Comparison of ENCODE assay signal across 8 cellular contexts in the genomic region with DNA sequence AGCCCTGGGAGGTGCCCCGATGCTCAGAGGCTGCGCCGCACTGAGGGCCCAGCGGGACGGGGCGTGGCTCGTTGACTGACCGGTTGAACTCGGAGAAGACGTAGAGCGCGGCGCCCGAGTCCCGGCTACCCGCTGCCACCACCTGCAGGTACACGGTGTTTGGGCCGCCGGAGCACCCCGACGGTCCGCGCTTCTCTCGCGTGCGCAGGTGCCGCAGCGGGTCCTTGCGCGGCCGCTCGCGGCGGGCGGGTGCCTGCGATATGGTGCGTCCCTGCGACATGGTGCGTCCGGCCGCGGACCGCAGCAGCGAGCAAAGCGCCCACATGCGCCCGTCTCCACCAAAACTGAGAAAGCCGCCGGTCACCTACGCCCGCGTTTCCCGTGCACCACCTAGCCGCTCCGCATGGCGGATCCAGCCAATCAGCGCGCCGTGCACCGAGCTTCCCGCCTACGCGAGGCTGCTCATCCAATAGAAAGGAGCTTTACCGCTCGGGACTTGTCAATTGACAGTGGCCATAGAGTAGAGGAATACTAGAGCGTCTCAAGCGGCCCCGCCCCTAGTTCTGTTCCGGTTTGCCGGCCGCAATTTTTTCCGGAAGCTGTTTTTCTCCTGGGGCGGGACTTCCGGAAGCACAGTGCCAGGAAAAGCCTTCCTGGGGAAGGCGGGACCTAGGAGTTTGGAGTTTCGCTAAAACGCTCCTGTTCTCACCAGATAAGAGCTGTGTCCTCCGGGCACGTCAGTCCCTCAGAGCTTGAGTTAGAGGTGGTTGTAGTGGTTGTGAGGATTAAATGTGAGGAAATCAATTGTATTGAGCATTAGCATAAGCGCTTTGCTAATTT. TPM values are rescaled to one million over a fixed set of nuclear protein-coding genes. Genes with fewer than 3 reads are reported as not detected.
DNase-seq lines count a peak whose midpoint lies in the region; ATAC-seq, FAIRE-seq and TF ChIP-seq lines count a peak whose summit lies in the region.

Gene ELAC2 (minus strand): TSS at position 405 of the 840 bp plus-strand sequence. CDS start 80 bp downstream, at position 325.

- peak; percentile 98 for ATAC-seq in HG03432 (IDR thresholded peaks at IDR 0.05; ENCODE audit: unreplicated experiment)

- peak; percentile 86 for TF ChIP-seq POLR2A in GM19099 (IDR thresholded peaks at IDR 0.05; ENCODE audit: extremely low read depth, insufficient read length, low read depth)

- DNase-seq in AML-193 (lab: John Stamatoyannopoulos, UW): peak; percentile 75 to 77
- DNase-seq in NCI-H460 (ENCODE audit: extremely low read depth, low read depth): peak; percentile 98
- DNase-seq in activated CD4-positive, CD25-positive, alpha-beta regulatory T cell treated with anti-CD3 and anti-CD28 coated beads, Interleukin-2, amount 50 U/mL, for 72 hours: peak; percentile 95
- DNase-seq in cerebellar nuclear complex (lab: John Stamatoyannopoulos, UW): peak; percentile 86 to 98
- DNase-seq in stimulated activated CD4-positive, alpha-beta T cell treated with anti-CD3 and anti-CD28 coated beads, Interleukin-12 subunit alpha, Interleukin-12 subunit beta, amount 100 ng/mL, for 4 hours: peak; percentile 96

- FAIRE-seq in islet of Langerhans (lab: Jason Lieb, UNC): peak; percentile 93

RNA-seq across cellular contexts. Expression of gene ELAC2, which starts in this region (rescaled TPM):
- total RNA-seq in NCI-H460 (2014; rRNA removed; shearing (Covaris generic)): 75.9 and 78.3 TPM in 2 replicates
- 151 and 153 TPM in 2 replicates for polyA plus RNA-seq in NCI-H460 (2014; cell fraction: nucleus; rRNA removed)

Comparison
In these comparisons a context has a peak if more than half of its experiments do, and no peak if none do; other contexts are left out.
1. Peak in every context shown above with its lines: DNase-seq and ATAC-seq.